ENCODE assay signal across 1 cellular context in the genomic region with DNA sequence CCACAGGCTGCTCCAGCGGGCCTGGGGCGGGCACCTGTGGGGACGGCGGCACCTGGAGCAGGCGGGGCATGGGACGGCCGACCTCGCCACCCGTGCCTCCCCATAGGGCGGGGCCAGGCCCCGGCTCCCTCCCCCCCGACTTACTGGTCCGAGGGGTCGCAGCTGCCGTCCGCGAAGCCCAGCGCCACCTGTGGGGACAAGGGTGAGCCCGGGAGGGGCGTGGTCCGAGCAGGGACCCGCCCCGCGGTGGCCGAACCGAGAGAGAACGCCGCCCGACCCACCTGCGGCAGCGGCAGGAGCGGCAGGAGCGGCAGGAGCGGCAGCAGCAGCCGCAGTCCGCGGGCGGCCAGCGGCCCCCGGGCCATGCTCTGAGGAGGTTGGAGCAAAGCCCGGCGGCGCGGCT.
A peak's percentile ranks its signal among the peaks of the same experiment; 100 is the strongest.
TF ChIP-seq lines count a peak whose summit lies in the region.

A gene (minus strand): TSS at position 379 of the 403 bp plus-strand sequence. CDS start 14 bp downstream, at position 365.

TF ChIP-seq in HepG2, 621 proteins besides CTCF, POLR2A, EP300 and RAD21 (continued from another document and continues in another):
- TF ChIP-seq, protein P1, sequence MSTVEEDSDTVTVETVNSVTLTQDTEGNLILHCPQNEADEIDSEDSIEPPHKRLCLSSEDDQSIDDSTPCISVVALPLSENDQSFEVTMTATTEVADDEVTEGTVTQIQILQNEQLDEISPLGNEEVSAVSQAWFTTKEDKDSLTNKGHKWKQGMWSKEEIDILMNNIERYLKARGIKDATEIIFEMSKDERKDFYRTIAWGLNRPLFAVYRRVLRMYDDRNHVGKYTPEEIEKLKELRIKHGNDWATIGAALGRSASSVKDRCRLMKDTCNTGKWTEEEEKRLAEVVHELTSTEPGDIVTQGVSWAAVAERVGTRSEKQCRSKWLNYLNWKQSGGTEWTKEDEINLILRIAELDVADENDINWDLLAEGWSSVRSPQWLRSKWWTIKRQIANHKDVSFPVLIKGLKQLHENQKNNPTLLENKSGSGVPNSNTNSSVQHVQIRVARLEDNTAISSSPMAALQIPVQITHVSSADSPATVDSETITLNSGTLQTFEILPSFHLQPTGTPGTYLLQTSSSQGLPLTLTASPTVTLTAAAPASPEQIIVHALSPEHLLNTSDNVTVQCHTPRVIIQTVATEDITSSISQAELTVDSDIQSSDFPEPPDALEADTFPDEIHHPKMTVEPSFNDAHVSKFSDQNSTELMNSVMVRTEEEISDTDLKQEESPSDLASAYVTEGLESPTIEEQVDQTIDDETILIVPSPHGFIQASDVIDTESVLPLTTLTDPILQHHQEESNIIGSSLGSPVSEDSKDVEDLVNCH (CRISPR knock-in tag; IDR thresholded peaks at IDR 0.05): no peak
- TF ChIP-seq TARDBP (CRISPR knock-in tag; IDR thresholded peaks at IDR 0.05): no peak
- TF ChIP-seq CBX2 (IDR thresholded peaks at IDR 0.05; ENCODE audit: low read depth, low read length): no peak
- no peak for TF ChIP-seq CBX2 (CRISPR knock-in tag; IDR thresholded peaks at IDR 0.05; ENCODE audit: low read depth)
- 0 out of 2 replicates have a peak, but pooled peaks have one; percentile 47 for TF ChIP-seq TGIF2 (CRISPR knock-in tag; IDR thresholded peaks at IDR 0.05)
- no peak for TF ChIP-seq ZNF550 (CRISPR knock-in tag; IDR thresholded peaks at IDR 0.05; ENCODE audit: borderline replicate concordance)
- TF ChIP-seq ZNF382 (CRISPR knock-in tag; IDR thresholded peaks at IDR 0.05; ENCODE audit: borderline replicate concordance): no peak
- 0 out of 2 replicates have a peak, but pooled peaks have one; percentile 6 for TF ChIP-seq PHF8 (CRISPR knock-in tag; IDR thresholded peaks at IDR 0.05)
- TF ChIP-seq ZNF674 (CRISPR knock-in tag; IDR thresholded peaks at IDR 0.05; ENCODE audit: low read depth): 0 out of 2 replicates have a peak, but pooled peaks have one; percentile 44
- TF ChIP-seq TMF1 (CRISPR knock-in tag; IDR thresholded peaks at IDR 0.05; ENCODE audit: low read depth): no peak; the same call in 1 of the 2 replicates
- no peak for TF ChIP-seq RBAK (CRISPR knock-in tag; IDR thresholded peaks at IDR 0.05)
- TF ChIP-seq HMG20B (CRISPR knock-in tag; conservative IDR thresholded peaks at IDR 0.05): no peak
- TF ChIP-seq, protein P2, sequence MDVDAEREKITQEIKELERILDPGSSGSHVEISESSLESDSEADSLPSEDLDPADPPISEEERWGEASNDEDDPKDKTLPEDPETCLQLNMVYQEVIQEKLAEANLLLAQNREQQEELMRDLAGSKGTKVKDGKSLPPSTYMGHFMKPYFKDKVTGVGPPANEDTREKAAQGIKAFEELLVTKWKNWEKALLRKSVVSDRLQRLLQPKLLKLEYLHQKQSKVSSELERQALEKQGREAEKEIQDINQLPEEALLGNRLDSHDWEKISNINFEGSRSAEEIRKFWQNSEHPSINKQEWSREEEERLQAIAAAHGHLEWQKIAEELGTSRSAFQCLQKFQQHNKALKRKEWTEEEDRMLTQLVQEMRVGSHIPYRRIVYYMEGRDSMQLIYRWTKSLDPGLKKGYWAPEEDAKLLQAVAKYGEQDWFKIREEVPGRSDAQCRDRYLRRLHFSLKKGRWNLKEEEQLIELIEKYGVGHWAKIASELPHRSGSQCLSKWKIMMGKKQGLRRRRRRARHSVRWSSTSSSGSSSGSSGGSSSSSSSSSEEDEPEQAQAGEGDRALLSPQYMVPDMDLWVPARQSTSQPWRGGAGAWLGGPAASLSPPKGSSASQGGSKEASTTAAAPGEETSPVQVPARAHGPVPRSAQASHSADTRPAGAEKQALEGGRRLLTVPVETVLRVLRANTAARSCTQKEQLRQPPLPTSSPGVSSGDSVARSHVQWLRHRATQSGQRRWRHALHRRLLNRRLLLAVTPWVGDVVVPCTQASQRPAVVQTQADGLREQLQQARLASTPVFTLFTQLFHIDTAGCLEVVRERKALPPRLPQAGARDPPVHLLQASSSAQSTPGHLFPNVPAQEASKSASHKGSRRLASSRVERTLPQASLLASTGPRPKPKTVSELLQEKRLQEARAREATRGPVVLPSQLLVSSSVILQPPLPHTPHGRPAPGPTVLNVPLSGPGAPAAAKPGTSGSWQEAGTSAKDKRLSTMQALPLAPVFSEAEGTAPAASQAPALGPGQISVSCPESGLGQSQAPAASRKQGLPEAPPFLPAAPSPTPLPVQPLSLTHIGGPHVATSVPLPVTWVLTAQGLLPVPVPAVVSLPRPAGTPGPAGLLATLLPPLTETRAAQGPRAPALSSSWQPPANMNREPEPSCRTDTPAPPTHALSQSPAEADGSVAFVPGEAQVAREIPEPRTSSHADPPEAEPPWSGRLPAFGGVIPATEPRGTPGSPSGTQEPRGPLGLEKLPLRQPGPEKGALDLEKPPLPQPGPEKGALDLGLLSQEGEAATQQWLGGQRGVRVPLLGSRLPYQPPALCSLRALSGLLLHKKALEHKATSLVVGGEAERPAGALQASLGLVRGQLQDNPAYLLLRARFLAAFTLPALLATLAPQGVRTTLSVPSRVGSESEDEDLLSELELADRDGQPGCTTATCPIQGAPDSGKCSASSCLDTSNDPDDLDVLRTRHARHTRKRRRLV (CRISPR knock-in tag; IDR thresholded peaks at IDR 0.05): no peak
- TF ChIP-seq ZFP90 (CRISPR knock-in tag; IDR thresholded peaks at IDR 0.05; ENCODE audit: borderline replicate concordance): no peak
- TF ChIP-seq, protein P3, sequence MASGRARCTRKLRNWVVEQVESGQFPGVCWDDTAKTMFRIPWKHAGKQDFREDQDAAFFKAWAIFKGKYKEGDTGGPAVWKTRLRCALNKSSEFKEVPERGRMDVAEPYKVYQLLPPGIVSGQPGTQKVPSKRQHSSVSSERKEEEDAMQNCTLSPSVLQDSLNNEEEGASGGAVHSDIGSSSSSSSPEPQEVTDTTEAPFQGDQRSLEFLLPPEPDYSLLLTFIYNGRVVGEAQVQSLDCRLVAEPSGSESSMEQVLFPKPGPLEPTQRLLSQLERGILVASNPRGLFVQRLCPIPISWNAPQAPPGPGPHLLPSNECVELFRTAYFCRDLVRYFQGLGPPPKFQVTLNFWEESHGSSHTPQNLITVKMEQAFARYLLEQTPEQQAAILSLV (CRISPR knock-in tag; IDR thresholded peaks at IDR 0.05; ENCODE audit: borderline replicate concordance): peak; percentile 76; the same call in 1 of the 2 replicates
- TF ChIP-seq ZNF841 (CRISPR knock-in tag; IDR thresholded peaks at IDR 0.05; ENCODE audit: borderline replicate concordance): no peak
- no peak for TF ChIP-seq HDAC6 (IDR thresholded peaks at IDR 0.05; ENCODE audit: low read depth, low read length)
- TF ChIP-seq, protein P4, sequence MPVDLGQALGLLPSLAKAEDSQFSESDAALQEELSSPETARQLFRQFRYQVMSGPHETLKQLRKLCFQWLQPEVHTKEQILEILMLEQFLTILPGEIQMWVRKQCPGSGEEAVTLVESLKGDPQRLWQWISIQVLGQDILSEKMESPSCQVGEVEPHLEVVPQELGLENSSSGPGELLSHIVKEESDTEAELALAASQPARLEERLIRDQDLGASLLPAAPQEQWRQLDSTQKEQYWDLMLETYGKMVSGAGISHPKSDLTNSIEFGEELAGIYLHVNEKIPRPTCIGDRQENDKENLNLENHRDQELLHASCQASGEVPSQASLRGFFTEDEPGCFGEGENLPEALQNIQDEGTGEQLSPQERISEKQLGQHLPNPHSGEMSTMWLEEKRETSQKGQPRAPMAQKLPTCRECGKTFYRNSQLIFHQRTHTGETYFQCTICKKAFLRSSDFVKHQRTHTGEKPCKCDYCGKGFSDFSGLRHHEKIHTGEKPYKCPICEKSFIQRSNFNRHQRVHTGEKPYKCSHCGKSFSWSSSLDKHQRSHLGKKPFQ (CRISPR knock-in tag; IDR thresholded peaks at IDR 0.05; ENCODE audit: insufficient replicate concordance): no peak
- TF ChIP-seq PHF20 (CRISPR knock-in tag; IDR thresholded peaks at IDR 0.05): no peak
- no peak for TF ChIP-seq MIER3 (CRISPR knock-in tag; IDR thresholded peaks at IDR 0.05; ENCODE audit: borderline replicate concordance)
- TF ChIP-seq, protein P5, sequence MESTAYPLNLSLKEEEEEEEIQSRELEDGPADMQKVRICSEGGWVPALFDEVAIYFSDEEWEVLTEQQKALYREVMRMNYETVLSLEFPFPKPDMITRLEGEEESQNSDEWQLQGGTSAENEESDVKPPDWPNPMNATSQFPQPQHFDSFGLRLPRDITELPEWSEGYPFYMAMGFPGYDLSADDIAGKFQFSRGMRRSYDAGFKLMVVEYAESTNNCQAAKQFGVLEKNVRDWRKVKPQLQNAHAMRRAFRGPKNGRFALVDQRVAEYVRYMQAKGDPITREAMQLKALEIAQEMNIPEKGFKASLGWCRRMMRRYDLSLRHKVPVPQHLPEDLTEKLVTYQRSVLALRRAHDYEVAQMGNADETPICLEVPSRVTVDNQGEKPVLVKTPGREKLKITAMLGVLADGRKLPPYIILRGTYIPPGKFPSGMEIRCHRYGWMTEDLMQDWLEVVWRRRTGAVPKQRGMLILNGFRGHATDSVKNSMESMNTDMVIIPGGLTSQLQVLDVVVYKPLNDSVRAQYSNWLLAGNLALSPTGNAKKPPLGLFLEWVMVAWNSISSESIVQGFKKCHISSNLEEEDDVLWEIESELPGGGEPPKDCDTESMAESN (CRISPR knock-in tag; conservative IDR thresholded peaks at IDR 0.05): no peak; the same call in none of the 2 replicates
- TF ChIP-seq CREM (IDR thresholded peaks at IDR 0.05): no peak
- no peak for TF ChIP-seq CREM (CRISPR knock-in tag; IDR thresholded peaks at IDR 0.05)
- TF ChIP-seq, protein P6, sequence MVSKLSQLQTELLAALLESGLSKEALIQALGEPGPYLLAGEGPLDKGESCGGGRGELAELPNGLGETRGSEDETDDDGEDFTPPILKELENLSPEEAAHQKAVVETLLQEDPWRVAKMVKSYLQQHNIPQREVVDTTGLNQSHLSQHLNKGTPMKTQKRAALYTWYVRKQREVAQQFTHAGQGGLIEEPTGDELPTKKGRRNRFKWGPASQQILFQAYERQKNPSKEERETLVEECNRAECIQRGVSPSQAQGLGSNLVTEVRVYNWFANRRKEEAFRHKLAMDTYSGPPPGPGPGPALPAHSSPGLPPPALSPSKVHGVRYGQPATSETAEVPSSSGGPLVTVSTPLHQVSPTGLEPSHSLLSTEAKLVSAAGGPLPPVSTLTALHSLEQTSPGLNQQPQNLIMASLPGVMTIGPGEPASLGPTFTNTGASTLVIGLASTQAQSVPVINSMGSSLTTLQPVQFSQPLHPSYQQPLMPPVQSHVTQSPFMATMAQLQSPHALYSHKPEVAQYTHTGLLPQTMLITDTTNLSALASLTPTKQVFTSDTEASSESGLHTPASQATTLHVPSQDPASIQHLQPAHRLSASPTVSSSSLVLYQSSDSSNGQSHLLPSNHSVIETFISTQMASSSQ (IDR thresholded peaks at IDR 0.05; ENCODE audit: low read depth): no peak
- TF ChIP-seq, protein P6 (CRISPR knock-in tag; IDR thresholded peaks at IDR 0.05; ENCODE audit: borderline replicate concordance): no peak
- TF ChIP-seq ZFP82 (CRISPR knock-in tag; IDR thresholded peaks at IDR 0.05; ENCODE audit: borderline replicate concordance): no peak; the same call in 1 of the 2 replicates
- TF ChIP-seq WIZ (CRISPR knock-in tag; IDR thresholded peaks at IDR 0.05): no peak
- TF ChIP-seq, protein P7, sequence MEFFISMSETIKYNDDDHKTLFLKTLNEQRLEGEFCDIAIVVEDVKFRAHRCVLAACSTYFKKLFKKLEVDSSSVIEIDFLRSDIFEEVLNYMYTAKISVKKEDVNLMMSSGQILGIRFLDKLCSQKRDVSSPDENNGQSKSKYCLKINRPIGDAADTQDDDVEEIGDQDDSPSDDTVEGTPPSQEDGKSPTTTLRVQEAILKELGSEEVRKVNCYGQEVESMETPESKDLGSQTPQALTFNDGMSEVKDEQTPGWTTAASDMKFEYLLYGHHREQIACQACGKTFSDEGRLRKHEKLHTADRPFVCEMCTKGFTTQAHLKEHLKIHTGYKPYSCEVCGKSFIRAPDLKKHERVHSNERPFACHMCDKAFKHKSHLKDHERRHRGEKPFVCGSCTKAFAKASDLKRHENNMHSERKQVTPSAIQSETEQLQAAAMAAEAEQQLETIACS (CRISPR knock-in tag; IDR thresholded peaks at IDR 0.05): no peak
- TF ChIP-seq, protein P8, sequence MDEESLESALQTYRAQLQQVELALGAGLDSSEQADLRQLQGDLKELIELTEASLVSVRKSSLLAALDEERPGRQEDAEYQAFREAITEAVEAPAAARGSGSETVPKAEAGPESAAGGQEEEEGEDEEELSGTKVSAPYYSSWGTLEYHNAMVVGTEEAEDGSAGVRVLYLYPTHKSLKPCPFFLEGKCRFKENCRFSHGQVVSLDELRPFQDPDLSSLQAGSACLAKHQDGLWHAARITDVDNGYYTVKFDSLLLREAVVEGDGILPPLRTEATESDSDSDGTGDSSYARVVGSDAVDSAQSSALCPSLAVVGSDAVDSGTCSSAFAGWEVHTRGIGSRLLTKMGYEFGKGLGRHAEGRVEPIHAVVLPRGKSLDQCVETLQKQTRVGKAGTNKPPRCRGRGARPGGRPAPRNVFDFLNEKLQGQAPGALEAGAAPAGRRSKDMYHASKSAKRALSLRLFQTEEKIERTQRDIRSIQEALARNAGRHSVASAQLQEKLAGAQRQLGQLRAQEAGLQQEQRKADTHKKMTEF (CRISPR knock-in tag; IDR thresholded peaks at IDR 0.05): 0 out of 2 replicates have a peak, but pooled peaks have one; percentile 11
- TF ChIP-seq ADNP (CRISPR knock-in tag; IDR thresholded peaks at IDR 0.05): no peak
- no peak for TF ChIP-seq EHMT2 (IDR thresholded peaks at IDR 0.05; ENCODE audit: borderline replicate concordance, low read depth, low read length)
- no peak for TF ChIP-seq DNMT1 (CRISPR knock-in tag; IDR thresholded peaks at IDR 0.05)
- no peak for TF ChIP-seq SNAI1 (CRISPR knock-in tag; IDR thresholded peaks at IDR 0.05; ENCODE audit: borderline replicate concordance)
- no peak for TF ChIP-seq ZNF547 (CRISPR knock-in tag; IDR thresholded peaks at IDR 0.05)
- no peak for TF ChIP-seq MIER2 (CRISPR knock-in tag; IDR thresholded peaks at IDR 0.05)
- TF ChIP-seq, protein P9, sequence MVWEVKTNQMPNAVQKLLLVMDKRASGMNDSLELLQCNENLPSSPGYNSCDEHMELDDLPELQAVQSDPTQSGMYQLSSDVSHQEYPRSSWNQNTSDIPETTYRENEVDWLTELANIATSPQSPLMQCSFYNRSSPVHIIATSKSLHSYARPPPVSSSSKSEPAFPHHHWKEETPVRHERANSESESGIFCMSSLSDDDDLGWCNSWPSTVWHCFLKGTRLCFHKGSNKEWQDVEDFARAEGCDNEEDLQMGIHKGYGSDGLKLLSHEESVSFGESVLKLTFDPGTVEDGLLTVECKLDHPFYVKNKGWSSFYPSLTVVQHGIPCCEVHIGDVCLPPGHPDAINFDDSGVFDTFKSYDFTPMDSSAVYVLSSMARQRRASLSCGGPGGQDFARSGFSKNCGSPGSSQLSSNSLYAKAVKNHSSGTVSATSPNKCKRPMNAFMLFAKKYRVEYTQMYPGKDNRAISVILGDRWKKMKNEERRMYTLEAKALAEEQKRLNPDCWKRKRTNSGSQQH (CRISPR knock-in tag; IDR thresholded peaks at IDR 0.05; ENCODE audit: low read depth): no peak
- TF ChIP-seq ARHGAP35 (CRISPR knock-in tag; IDR thresholded peaks at IDR 0.05; ENCODE audit: borderline replicate concordance): no peak; the same call in 1 of the 2 replicates
- TF ChIP-seq ATF7-NPFF (CRISPR knock-in tag; IDR thresholded peaks at IDR 0.05; ENCODE audit: low read depth): peak; percentile 26; the same call in 1 of the 2 replicates
